ENCODE assay signal across 11 cellular contexts in the genomic region with DNA sequence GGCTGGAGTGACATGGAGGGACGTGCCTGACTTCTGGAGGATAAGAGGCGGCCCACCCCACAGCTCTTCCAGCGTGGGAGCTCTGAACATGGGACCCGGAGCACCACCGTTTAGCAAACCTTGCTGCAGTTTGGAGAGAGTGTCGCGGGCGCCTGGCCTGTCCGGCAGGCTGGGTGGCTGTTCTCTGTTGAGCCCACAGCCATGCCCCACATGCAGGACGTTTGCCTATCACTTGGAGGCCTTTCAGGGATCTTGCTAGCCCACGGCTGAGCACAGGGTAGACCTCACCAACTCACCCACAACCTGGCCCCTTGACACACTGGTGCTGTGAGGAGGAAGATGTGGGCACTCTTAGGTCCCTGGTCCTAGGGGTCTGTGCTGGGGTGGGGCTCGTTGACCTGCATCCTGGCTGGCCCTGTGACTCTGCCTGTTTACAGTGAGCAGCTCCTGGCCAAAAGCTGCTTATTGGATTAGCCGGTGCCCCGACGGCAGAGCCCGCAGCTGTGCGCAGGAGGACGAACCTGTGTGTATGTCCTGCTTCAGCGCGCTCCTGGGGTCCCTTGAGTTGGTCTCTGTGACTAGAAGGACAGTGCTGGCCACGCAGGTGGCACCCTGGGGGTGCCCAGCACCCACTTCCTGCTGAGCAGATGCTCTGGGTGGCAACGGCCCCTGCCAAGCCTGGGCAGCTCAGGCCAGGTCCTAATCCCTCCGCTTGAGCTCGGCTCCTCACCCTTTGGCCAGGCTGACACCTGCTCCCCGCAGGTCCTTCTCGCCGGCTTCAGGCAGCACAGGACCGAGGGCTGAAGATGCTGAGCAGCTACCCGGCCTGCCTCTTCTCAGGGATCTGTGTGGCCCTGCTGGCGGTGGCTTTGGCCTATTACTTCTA.
DNase-seq lines count a peak whose midpoint lies in the region; ATAC-seq, FAIRE-seq and TF ChIP-seq lines count a peak whose summit lies in the region.
"Had no signal": no experiment of that assay in that cellular context is flagged by ENCODE, and none has a peak within 500 bp of the region (broad histone marks: within the 10 kb centered on the region; RNA-seq: fewer than 3 reads in every experiment).

No MANE protein-coding gene starts in this region.

- no peaks in the 10 kb centered on the region for H3K36me3 ChIP-seq in CD8-positive, alpha-beta T cell (ENCODE audit: insufficient read depth, low read length)
- H3K36me3 ChIP-seq in HCT116 (ENCODE audit: control insufficient read depth in 1 of 2, insufficient read depth in 2 of 2, low read length in 2 of 2): no peaks in the 10 kb centered on the region
- H3K36me3 ChIP-seq in PC-3 (ENCODE audit: low read depth, low read length): no peaks in the 10 kb centered on the region; the same call in 1 of the 2 replicates

- RAD21 ChIA-PET in HCT116 (lab: Charles Lee; ENCODE audit: low non-redundant PET in 1 of 2, low total read pairs in 2 of 2, uncharacterized antibody in 2 of 2, unreplicated experiment in 2 of 2): no interaction called here

- no TSS peak for BruUV-seq in HCT116 (replicated peaks; lab: Mats Ljungman, UMichigan)
- no TSS peak for BruUV-seq in PC-3 (replicated peaks; lab: Mats Ljungman, UMichigan)

- DNase-seq in CD8-positive, alpha-beta T cell: no peak
- DNase-seq in HCT116 (ENCODE audit: low read depth, low spot score) (no peak), natural killer cell (no peak), UCSD-AML1 (lab: John Stamatoyannopoulos, UW; ENCODE audit: unreplicated experiment) (no peak), PC-3 (no peak), HTR-8/SVneo (ENCODE audit: insufficient read length, low spot score) (no peak)
- DNase-seq in NK-92 treated with Interleukin-12 subunit alpha and Interleukin-12 subunit beta, amount 100 ng/mL, for 24 hours (lab: John Stamatoyannopoulos, UW): no peak
- DNase-seq: NCI-H2081 had no signal

- peak overlapping the region; percentile 91 for H3K4me3 Mint-ChIP-seq in CD8-positive, alpha-beta T cell
- peak overlapping the region; percentile 87 for H3K4me3 Mint-ChIP-seq in activated T-helper 17 cell treated with anti-CD3 and anti-CD28 coated beads, Interleukin-2, amount 50 U/mL, for 72 hours
- H3K4me3 Mint-ChIP-seq in natural killer cell: peak overlapping the region; percentile 31

- no peak for ATAC-seq in CD8-positive, alpha-beta T cell
- ATAC-seq in HCT116: peak; percentile 2; the same call in 1 of the 2 replicates
- ATAC-seq in activated T-helper 17 cell treated with anti-CD3 and anti-CD28 coated beads, Interleukin-2, amount 50 U/mL, for 72 hours (replicated peaks): no peak
- ATAC-seq in natural killer cell: peak in 1 of 3 donors; percentile 1
- ATAC-seq in PC-3: no peak

- no peaks in the 10 kb centered on the region for H3F3A ChIP-seq in PC-3 (ENCODE audit: low read length, unreplicated experiment)

- no peaks in the 10 kb centered on the region for H3K27me3 ChIP-seq in CD8-positive, alpha-beta T cell (ENCODE audit: insufficient read depth, low read length)
- H3K27me3 ChIP-seq in HCT116 (ENCODE audit: insufficient read depth, low read length): no peaks in the 10 kb centered on the region
- H3K27me3 ChIP-seq in PC-3 (ENCODE audit: low read length): no peaks in the 10 kb centered on the region
- H3K27me3 ChIP-seq: suprapubic skin had no signal

- H3K9me2 ChIP-seq in HCT116 (ENCODE audit: insufficient read depth): no peaks in the 10 kb centered on the region
- H3K9me2 ChIP-seq in PC-3 (replicated peaks; ENCODE audit: low read length): no peaks in the 10 kb centered on the region

- TF ChIP-seq POLR2A in HCT116 (IDR thresholded peaks at IDR 0.05; ENCODE audit: borderline replicate concordance, extremely low read depth, insufficient read depth, insufficient read length): no peak

- POLR2A ChIA-PET in CD8-positive, alpha-beta T cell (lab: Charles Lee): no interaction called here
- POLR2A ChIA-PET in HCT116 (lab: Charles Lee) (no interaction called here), PC-3 (lab: Charles Lee; ENCODE audit: unreplicated experiment) (no interaction called here)

- no peak overlapping the region for H3K4me3 ChIP-seq in CD8-positive, alpha-beta T cell (ENCODE audit: low read depth, low read length)
- H3K4me3 ChIP-seq in HCT116 (replicated peaks in 1 of 2; ENCODE audit: low read depth in 1 of 2, low read length in 2 of 2): no peak overlapping the region
- H3K4me3 ChIP-seq in PC-3 (ENCODE audit: low read length): no peak overlapping the region

- H3K27me3 Mint-ChIP-seq in CD8-positive, alpha-beta T cell (ENCODE audit: low read depth): no peaks in the 10 kb centered on the region
- no peaks in the 10 kb centered on the region for H3K27me3 Mint-ChIP-seq in activated T-helper 17 cell treated with anti-CD3 and anti-CD28 coated beads, Interleukin-2, amount 50 U/mL, for 72 hours
- no peaks in the 10 kb centered on the region for H3K27me3 Mint-ChIP-seq in natural killer cell (ENCODE audit: low read depth in 2 of 2)

- intact Hi-C loops in CD8-positive, alpha-beta T cell (cut with DNase I, micrococcal nuclease): loop anchor here (1.0 to 2.0 kb wide), 7 partner anchors 17 to 150 kb away; partner anchors contain the start of gene RRP1 (in 2 of the 2)
- intact Hi-C loops in HCT116 (cut with micrococcal nuclease): loop anchor here (1.0 to 10.0 kb wide), 2 partner anchors 65 to 129 kb away; no protein-coding TSS in a partner anchor
- intact Hi-C loops in natural killer cell (cut with micrococcal nuclease): loop anchor here (2.0 kb wide), 2 partner anchors 23 to 127 kb away; no protein-coding TSS in a partner anchor
- intact Hi-C loops in PC-3 (cut with micrococcal nuclease): loop anchor here (5.0 kb wide), 1 partner anchor 127 kb away; no protein-coding TSS in a partner anchor

- peaks cover 6% of the 10 kb centered on the region for H3K36me3 Mint-ChIP-seq in CD8-positive, alpha-beta T cell
- H3K36me3 Mint-ChIP-seq in activated T-helper 17 cell treated with anti-CD3 and anti-CD28 coated beads, Interleukin-2, amount 50 U/mL, for 72 hours (ENCODE audit: low read depth): peaks cover 4% of the 10 kb centered on the region
- no peaks in the 10 kb centered on the region for H3K36me3 Mint-ChIP-seq in natural killer cell

- H3K4me1 Mint-ChIP-seq in CD8-positive, alpha-beta T cell (ENCODE audit: low read depth): peaks cover 18% of the 10 kb centered on the region
- H3K4me1 Mint-ChIP-seq in activated T-helper 17 cell treated with anti-CD3 and anti-CD28 coated beads, Interleukin-2, amount 50 U/mL, for 72 hours: peaks cover 11% of the 10 kb centered on the region
- peaks cover 15 to 19% of the 10 kb centered on the region in 2 donors for H3K4me1 Mint-ChIP-seq in natural killer cell

- H3K79me2 ChIP-seq in HCT116 (ENCODE audit: insufficient read depth, low read length): 0 out of 2 replicates have a peak, but pooled peaks cover 2% of the 10 kb centered on the region
- 0 out of 2 replicates have a peak, but pooled peaks cover 3% of the 10 kb centered on the region for H3K79me2 ChIP-seq in PC-3 (ENCODE audit: low read length)

- H2AFZ ChIP-seq in HCT116 (ENCODE audit: low read depth, low read length, poor library complexity, severe bottlenecking) (no peak overlapping the region), PC-3 (ENCODE audit: low read length) (no peak overlapping the region)

- H3K27ac Mint-ChIP-seq in CD8-positive, alpha-beta T cell: peak overlapping the region; percentile 85
- peak overlapping the region; percentile 80 for H3K27ac Mint-ChIP-seq in activated T-helper 17 cell treated with anti-CD3 and anti-CD28 coated beads, Interleukin-2, amount 50 U/mL, for 72 hours
- H3K27ac Mint-ChIP-seq in natural killer cell: peak overlapping the region in 1 of 2 donors; percentile 81

- H4K20me1 ChIP-seq in HCT116 (ENCODE audit: insufficient read depth) (no peaks in the 10 kb centered on the region), PC-3 (ENCODE audit: low read length) (no peaks in the 10 kb centered on the region)

- no peak overlapping the region for H3K27ac ChIP-seq in CD8-positive, alpha-beta T cell (ENCODE audit: low read depth, low read length)
- H3K27ac ChIP-seq in HCT116 (ENCODE audit: low read depth, low read length) (no peak overlapping the region), PC-3 (ENCODE audit: low read length) (no peak overlapping the region)
- H3K27ac ChIP-seq: suprapubic skin had no signal

- H3K4me1 ChIP-seq in CD8-positive, alpha-beta T cell (ENCODE audit: insufficient read depth, low read length): peaks cover 14% of the 10 kb centered on the region
- H3K4me1 ChIP-seq in HCT116 (ENCODE audit: control insufficient read depth in 1 of 2, insufficient read depth in 2 of 2, low read length in 2 of 2): peaks cover 3 to 11% of the 10 kb centered on the region in 2 experiments; a peak in 3 of 4 replicates
- H3K4me1 ChIP-seq in PC-3 (ENCODE audit: insufficient read depth, low read length): no peaks in the 10 kb centered on the region

- no peak for FAIRE-seq in HTR-8/SVneo (lab: Jason Lieb, UNC)
- FAIRE-seq: bronchial epithelial cell had no signal

- H3K9ac ChIP-seq in HCT116 (ENCODE audit: low read length): no peak overlapping the region
- no peak overlapping the region for H3K9ac ChIP-seq in PC-3 (ENCODE audit: low read length)

- TF ChIP-seq CTCF in CD8-positive, alpha-beta T cell (IDR thresholded peaks at IDR 0.05): peak; percentile 61
- TF ChIP-seq CTCF in HCT116 (IDR thresholded peaks at IDR 0.05 in 2 of 3, conservative IDR thresholded peaks at IDR 0.05 in 1 of 3; ENCODE audit: borderline replicate concordance in 1 of 3, insufficient read depth in 1 of 3, low read depth in 2 of 3, low read length in 2 of 3): no peak
- no peak for TF ChIP-seq CTCF in natural killer cell (IDR thresholded peaks at IDR 0.05)
- no peak; the same call in 1 of the 2 replicates for TF ChIP-seq CTCF in PC-3 (conservative IDR thresholded peaks at IDR 0.05; ENCODE audit: low read depth, low read length)

- no peak for TF ChIP-seq RAD21 in HCT116 (IDR thresholded peaks at IDR 0.05; ENCODE audit: low read depth)

- peak overlapping the region; percentile 72 for H3K4me2 ChIP-seq in HCT116 (ENCODE audit: low read length)
- no peak overlapping the region for H3K4me2 ChIP-seq in PC-3 (ENCODE audit: low read length)

- no peaks in the 10 kb centered on the region for H3K9me3 ChIP-seq in CD8-positive, alpha-beta T cell (ENCODE audit: low read length)
- no peaks in the 10 kb centered on the region for H3K9me3 ChIP-seq in HCT116 (ENCODE audit: control insufficient read depth in 1 of 2, insufficient read depth in 1 of 2, low read depth in 1 of 2, low read length in 2 of 2)
- H3K9me3 ChIP-seq in PC-3 (ENCODE audit: low read length): no peaks in the 10 kb centered on the region
- H3K9me3 ChIP-seq: suprapubic skin had no signal

- CTCF ChIA-PET in CD8-positive, alpha-beta T cell (lab: Charles Lee): interaction anchor here (0.6 to 5.1 kb wide), 19 partner anchors 12 to 139 kb away, joined by 3 to 33 read pairs (median 4); no protein-coding TSS in a partner anchor
- CTCF ChIA-PET in HCT116 (lab: Charles Lee): interaction anchor here (0.6 to 2.1 kb wide), 8 partner anchors 8 to 129 kb away, joined by 3 to 5 read pairs (median 3); no protein-coding TSS in a partner anchor
- CTCF ChIA-PET in PC-3 (lab: Charles Lee): no interaction called here

- H3K9me3 Mint-ChIP-seq in CD8-positive, alpha-beta T cell: no peaks in the 10 kb centered on the region
- H3K9me3 Mint-ChIP-seq in activated T-helper 17 cell treated with anti-CD3 and anti-CD28 coated beads, Interleukin-2, amount 50 U/mL, for 72 hours: no peaks in the 10 kb centered on the region
- no peaks in the 10 kb centered on the region for H3K9me3 Mint-ChIP-seq in natural killer cell

TF ChIP-seq in HCT116, 20 proteins besides CTCF, POLR2A, EP300 and RAD21:
- no peak for TF ChIP-seq ZFX (IDR thresholded peaks at IDR 0.05)

Comparison
In these comparisons a context has a peak if more than half of its experiments do, and no peak if none do; other contexts are left out.
1. H3K4me3 Mint-ChIP-seq: peak in every context shown above with its lines; median percentile 91 in CD8-positive, alpha-beta T cell; 87 in activated T-helper 17 cell treated with anti-CD3 and anti-CD28 coated beads, Interleukin-2, amount 50 U/mL, for 72 hours; 31 in natural killer cell.